Comparison of ENCODE assay signal across 12 cellular contexts in genomic region chr10:1454428-1454827, GRCh38.
DNase-seq lines count a peak whose midpoint lies in the region; ATAC-seq, FAIRE-seq and TF ChIP-seq lines count a peak whose summit lies in the region.
"Had no signal": no experiment of that assay in that cellular context is flagged by ENCODE, and none has a peak within 500 bp of the region (broad histone marks: within the 10 kb centered on the region; RNA-seq: fewer than 3 reads in every experiment).

No MANE protein-coding gene starts in this region.

- DNase-seq in Karpas-422: peak; percentile 76
- no peak for DNase-seq in NCI-H1694 treated with DMSO at 0.1 percent for 48 hours (lab: John Stamatoyannopoulos, UW)
- no peak for DNase-seq in H54 (ENCODE audit: insufficient read length, low spot score)
- DNase-seq in posterior vena cava (ENCODE audit: low spot score): no peak
- DNase-seq in NCI-H187 treated with DMSO at 0.1 percent for 48 hours (lab: John Stamatoyannopoulos, UW): no peak
- DNase-seq: adrenal gland had no signal

- no peak for TF ChIP-seq POLR2A in H54 (IDR thresholded peaks at IDR 0.05; ENCODE audit: low read depth, low read length)

- H3K27ac ChIP-seq in BLaER1 treated with 17β-estradiol and CSF1 and Interleukin-3, amounts not matched to agents 10 nM and 100 nM: peak overlapping the region in 7 of 11 experiments; percentile 6 to 87 (median 81); a peak in 12 of 22 replicates
- H3K27ac ChIP-seq in Karpas-422 (ENCODE audit: low read length): peak overlapping the region; percentile 89
- H3K27ac ChIP-seq: adrenal gland had no signal

- no peaks in the 10 kb centered on the region for H3K79me2 ChIP-seq in Karpas-422 (ENCODE audit: low read length)

- no peaks in the 10 kb centered on the region for H3K27me3 ChIP-seq in BLaER1 treated with 17β-estradiol and CSF1 and Interleukin-3, amounts not matched to agents 10 nM and 100 nM
- no peaks in the 10 kb centered on the region for H3K27me3 ChIP-seq in Karpas-422 (ENCODE audit: low read length)
- H3K27me3 ChIP-seq: adrenal gland had no signal

- ATAC-seq in GM18868 (IDR thresholded peaks at IDR 0.05; ENCODE audit: unreplicated experiment) (peak; percentile 98), HG02678 (IDR thresholded peaks at IDR 0.05; ENCODE audit: unreplicated experiment) (peak; percentile 96)

- no peak for FAIRE-seq in H54 (lab: Jason Lieb, UNC)
- FAIRE-seq: D721Med, frontal cortex, HTR-8/SVneo had no signal

- peak overlapping the region; percentile 11; the same call in 1 of the 2 replicates for H2AFZ ChIP-seq in Karpas-422 (ENCODE audit: low read length)

- H3K9me3 ChIP-seq in BLaER1 treated with 17β-estradiol and CSF1 and Interleukin-3, amounts not matched to agents 10 nM and 100 nM (replicated peaks in 1 of 11): peaks cover 0 to 50% (median 42%) of the 10 kb centered on the region in 11 experiments; a peak in 18 of 22 replicates
- H3K9me3 ChIP-seq in Karpas-422 (ENCODE audit: low read length): no peaks in the 10 kb centered on the region
- H3K9me3 ChIP-seq: adrenal gland had no signal

- intact Hi-C loops in posterior vena cava (cut with DNase I): no loop called here

- H3K4me3 ChIP-seq in BLaER1 treated with 17β-estradiol and CSF1 and Interleukin-3, amounts not matched to agents 10 nM and 100 nM: peak overlapping the region in 4 of 10 experiments; percentile 0 to 43 (median 20); a peak in 4 of 20 replicates
- peak overlapping the region; percentile 42; the same call in 1 of the 2 replicates for H3K4me3 ChIP-seq in Karpas-422 (ENCODE audit: low read length)
- H3K4me3 ChIP-seq: adrenal gland had no signal

- H3K4me2 ChIP-seq in BLaER1 treated with 17β-estradiol and CSF1 and Interleukin-3, amounts not matched to agents 10 nM and 100 nM: peak overlapping the region; percentile 35 to 93 (median 82); a peak in 21 of 22 replicates
- peak overlapping the region; percentile 55 for H3K4me2 ChIP-seq in Karpas-422 (ENCODE audit: low read depth, low read length, poor library complexity, severe bottlenecking)

- H4K20me1 ChIP-seq in BLaER1 treated with 17β-estradiol and CSF1 and Interleukin-3, amounts not matched to agents 10 nM and 100 nM: no peaks in the 10 kb centered on the region
- no peaks in the 10 kb centered on the region for H4K20me1 ChIP-seq in Karpas-422 (ENCODE audit: insufficient read depth, low read depth, low read length)

- H3K4me1 ChIP-seq in BLaER1 treated with 17β-estradiol and CSF1 and Interleukin-3, amounts not matched to agents 10 nM and 100 nM: peaks cover 10 to 69% (median 56%) of the 10 kb centered on the region in 10 experiments; a peak in 18 of 20 replicates
- peaks cover 39% of the 10 kb centered on the region for H3K4me1 ChIP-seq in Karpas-422 (ENCODE audit: low read length)
- H3K4me1 ChIP-seq: adrenal gland had no signal

- H3K9ac ChIP-seq in BLaER1 treated with 17β-estradiol and CSF1 and Interleukin-3, amounts not matched to agents 10 nM and 100 nM: peak overlapping the region in 5 of 11 experiments; percentile 12 to 74 (median 64); a peak in 9 of 22 replicates
- H3K9ac ChIP-seq in Karpas-422 (ENCODE audit: low read length): peak overlapping the region; percentile 38; the same call in 1 of the 2 replicates

- H3K9me2 ChIP-seq in Karpas-422 (replicated peaks; ENCODE audit: insufficient read depth, low read length): no peaks in the 10 kb centered on the region

- H3K36me3 ChIP-seq in BLaER1 treated with 17β-estradiol and CSF1 and Interleukin-3, amounts not matched to agents 10 nM and 100 nM: 0 out of 22 replicates have a peak, but pooled peaks cover 0 to 5% (median 0%) of the 10 kb centered on the region in 11 experiments
- no peaks in the 10 kb centered on the region for H3K36me3 ChIP-seq in Karpas-422 (ENCODE audit: insufficient read depth, low read length)
- H3K36me3 ChIP-seq: adrenal gland had no signal
